ENCODE assay signal across 1 cellular context in genomic region chr20:25622049-25622448, GRCh38.
TF ChIP-seq lines count a peak whose summit lies in the region.

No MANE protein-coding gene starts in this region.

TF ChIP-seq in HepG2, 621 proteins besides CTCF, POLR2A, EP300 and RAD21 (continues in another document):
- TF ChIP-seq, protein P1, sequence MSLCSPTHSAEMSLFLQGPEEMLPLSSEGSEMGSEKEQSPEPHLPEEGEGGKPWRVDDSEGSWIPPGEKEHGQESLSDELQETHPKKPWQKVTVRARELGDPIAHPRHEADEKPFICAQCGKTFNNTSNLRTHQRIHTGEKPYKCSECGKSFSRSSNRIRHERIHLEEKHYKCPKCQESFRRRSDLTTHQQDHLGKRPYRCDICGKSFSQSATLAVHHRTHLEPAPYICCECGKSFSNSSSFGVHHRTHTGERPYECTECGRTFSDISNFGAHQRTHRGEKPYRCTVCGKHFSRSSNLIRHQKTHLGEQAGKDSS (CRISPR knock-in tag; IDR thresholded peaks at IDR 0.05; ENCODE audit: borderline replicate concordance, low read depth), result 0 out of 2 replicates have a peak, but pooled peaks have one; percentile 42
- TF ChIP-seq IRF9 (CRISPR knock-in tag; IDR thresholded peaks at IDR 0.05; ENCODE audit: borderline replicate concordance) (peak; percentile 39; the same call in 1 of the 2 replicates), PHF20 (CRISPR knock-in tag; IDR thresholded peaks at IDR 0.05) (no peak), ZNF256 (CRISPR knock-in tag; conservative IDR thresholded peaks at IDR 0.05) (peak; percentile 7; the same call in 1 of the 2 replicates), ZNF850 (CRISPR knock-in tag; conservative IDR thresholded peaks at IDR 0.05) (no peak), MAFF (IDR thresholded peaks at IDR 0.05; ENCODE audit: low read depth, low read length) (no peak), ZSCAN21 (CRISPR knock-in tag; IDR thresholded peaks at IDR 0.05; ENCODE audit: borderline replicate concordance) (0 out of 2 replicates have a peak, but pooled peaks have one; percentile 45), ZFP36 (IDR thresholded peaks at IDR 0.05; ENCODE audit: borderline replicate concordance, low read depth, low read length, partially characterized antibody) (no peak), NPAS2 (CRISPR knock-in tag; IDR thresholded peaks at IDR 0.05; ENCODE audit: borderline replicate concordance) (0 out of 2 replicates have a peak, but pooled peaks have one; percentile 72), JUNB (CRISPR knock-in tag; IDR thresholded peaks at IDR 0.05; ENCODE audit: borderline replicate concordance) (no peak), TRAFD1 (CRISPR knock-in tag; IDR thresholded peaks at IDR 0.05; ENCODE audit: borderline replicate concordance) (peak; percentile 78; the same call in 1 of the 2 replicates), GTF3A (CRISPR knock-in tag; conservative IDR thresholded peaks at IDR 0.05) (no peak), ZHX2 (IDR thresholded peaks at IDR 0.05; ENCODE audit: low read depth) (no peak), ZHX2 (CRISPR knock-in tag; IDR thresholded peaks at IDR 0.05; ENCODE audit: borderline replicate concordance) (no peak), ZFP36L1 (CRISPR knock-in tag; IDR thresholded peaks at IDR 0.05) (peak; percentile 71; the same call in 1 of the 2 replicates), RFXAP (CRISPR knock-in tag; IDR thresholded peaks at IDR 0.05; ENCODE audit: borderline replicate concordance) (no peak), ZSCAN9 (CRISPR knock-in tag; IDR thresholded peaks at IDR 0.05; ENCODE audit: borderline replicate concordance) (peak; percentile 48; the same call in 1 of the 2 replicates), ZNF878 (CRISPR knock-in tag; IDR thresholded peaks at IDR 0.05) (no peak), AGO1 (IDR thresholded peaks at IDR 0.05; ENCODE audit: low read depth, low read length, poor library complexity, severe bottlenecking) (no peak), ZNF12 (CRISPR knock-in tag; IDR thresholded peaks at IDR 0.05) (peak; percentile 24; the same call in 1 of the 2 replicates), ZNF616 (CRISPR knock-in tag; IDR thresholded peaks at IDR 0.05; ENCODE audit: low read depth) (peak; percentile 76; the same call in 1 of the 2 replicates), GATAD2A (CRISPR knock-in tag; IDR thresholded peaks at IDR 0.05) (no peak)
- TF ChIP-seq, protein P2, sequence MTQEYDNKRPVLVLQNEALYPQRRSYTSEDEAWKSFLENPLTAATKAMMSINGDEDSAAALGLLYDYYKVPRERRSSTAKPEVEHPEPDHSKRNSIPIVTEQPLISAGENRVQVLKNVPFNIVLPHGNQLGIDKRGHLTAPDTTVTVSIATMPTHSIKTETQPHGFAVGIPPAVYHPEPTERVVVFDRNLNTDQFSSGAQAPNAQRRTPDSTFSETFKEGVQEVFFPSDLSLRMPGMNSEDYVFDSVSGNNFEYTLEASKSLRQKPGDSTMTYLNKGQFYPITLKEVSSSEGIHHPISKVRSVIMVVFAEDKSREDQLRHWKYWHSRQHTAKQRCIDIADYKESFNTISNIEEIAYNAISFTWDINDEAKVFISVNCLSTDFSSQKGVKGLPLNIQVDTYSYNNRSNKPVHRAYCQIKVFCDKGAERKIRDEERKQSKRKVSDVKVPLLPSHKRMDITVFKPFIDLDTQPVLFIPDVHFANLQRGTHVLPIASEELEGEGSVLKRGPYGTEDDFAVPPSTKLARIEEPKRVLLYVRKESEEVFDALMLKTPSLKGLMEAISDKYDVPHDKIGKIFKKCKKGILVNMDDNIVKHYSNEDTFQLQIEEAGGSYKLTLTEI (CRISPR knock-in tag; conservative IDR thresholded peaks at IDR 0.05), result no peak
- TF ChIP-seq, protein P3, sequence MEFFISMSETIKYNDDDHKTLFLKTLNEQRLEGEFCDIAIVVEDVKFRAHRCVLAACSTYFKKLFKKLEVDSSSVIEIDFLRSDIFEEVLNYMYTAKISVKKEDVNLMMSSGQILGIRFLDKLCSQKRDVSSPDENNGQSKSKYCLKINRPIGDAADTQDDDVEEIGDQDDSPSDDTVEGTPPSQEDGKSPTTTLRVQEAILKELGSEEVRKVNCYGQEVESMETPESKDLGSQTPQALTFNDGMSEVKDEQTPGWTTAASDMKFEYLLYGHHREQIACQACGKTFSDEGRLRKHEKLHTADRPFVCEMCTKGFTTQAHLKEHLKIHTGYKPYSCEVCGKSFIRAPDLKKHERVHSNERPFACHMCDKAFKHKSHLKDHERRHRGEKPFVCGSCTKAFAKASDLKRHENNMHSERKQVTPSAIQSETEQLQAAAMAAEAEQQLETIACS (CRISPR knock-in tag; IDR thresholded peaks at IDR 0.05), result no peak
- TF ChIP-seq, protein P4, sequence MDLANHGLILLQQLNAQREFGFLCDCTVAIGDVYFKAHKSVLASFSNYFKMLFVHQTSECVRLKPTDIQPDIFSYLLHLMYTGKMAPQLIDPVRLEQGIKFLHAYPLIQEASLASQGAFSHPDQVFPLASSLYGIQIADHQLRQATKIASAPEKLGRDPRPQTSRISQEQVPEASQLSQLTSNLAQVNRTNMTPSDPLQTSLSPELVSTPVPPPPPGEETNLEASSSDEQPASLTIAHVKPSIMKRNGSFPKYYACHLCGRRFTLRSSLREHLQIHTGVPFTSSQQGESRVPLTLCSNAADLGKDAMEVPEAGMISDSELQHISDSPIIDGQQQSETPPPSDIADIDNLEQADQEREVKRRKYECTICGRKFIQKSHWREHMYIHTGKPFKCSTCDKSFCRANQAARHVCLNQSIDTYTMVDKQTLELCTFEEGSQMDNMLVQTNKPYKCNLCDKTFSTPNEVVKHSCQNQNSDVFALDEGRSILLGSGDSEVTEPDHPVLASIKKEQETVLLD (CRISPR knock-in tag; IDR thresholded peaks at IDR 0.05; ENCODE audit: low read depth), result peak; percentile 53; the same call in 1 of the 2 replicates
- TF ChIP-seq, protein P5, sequence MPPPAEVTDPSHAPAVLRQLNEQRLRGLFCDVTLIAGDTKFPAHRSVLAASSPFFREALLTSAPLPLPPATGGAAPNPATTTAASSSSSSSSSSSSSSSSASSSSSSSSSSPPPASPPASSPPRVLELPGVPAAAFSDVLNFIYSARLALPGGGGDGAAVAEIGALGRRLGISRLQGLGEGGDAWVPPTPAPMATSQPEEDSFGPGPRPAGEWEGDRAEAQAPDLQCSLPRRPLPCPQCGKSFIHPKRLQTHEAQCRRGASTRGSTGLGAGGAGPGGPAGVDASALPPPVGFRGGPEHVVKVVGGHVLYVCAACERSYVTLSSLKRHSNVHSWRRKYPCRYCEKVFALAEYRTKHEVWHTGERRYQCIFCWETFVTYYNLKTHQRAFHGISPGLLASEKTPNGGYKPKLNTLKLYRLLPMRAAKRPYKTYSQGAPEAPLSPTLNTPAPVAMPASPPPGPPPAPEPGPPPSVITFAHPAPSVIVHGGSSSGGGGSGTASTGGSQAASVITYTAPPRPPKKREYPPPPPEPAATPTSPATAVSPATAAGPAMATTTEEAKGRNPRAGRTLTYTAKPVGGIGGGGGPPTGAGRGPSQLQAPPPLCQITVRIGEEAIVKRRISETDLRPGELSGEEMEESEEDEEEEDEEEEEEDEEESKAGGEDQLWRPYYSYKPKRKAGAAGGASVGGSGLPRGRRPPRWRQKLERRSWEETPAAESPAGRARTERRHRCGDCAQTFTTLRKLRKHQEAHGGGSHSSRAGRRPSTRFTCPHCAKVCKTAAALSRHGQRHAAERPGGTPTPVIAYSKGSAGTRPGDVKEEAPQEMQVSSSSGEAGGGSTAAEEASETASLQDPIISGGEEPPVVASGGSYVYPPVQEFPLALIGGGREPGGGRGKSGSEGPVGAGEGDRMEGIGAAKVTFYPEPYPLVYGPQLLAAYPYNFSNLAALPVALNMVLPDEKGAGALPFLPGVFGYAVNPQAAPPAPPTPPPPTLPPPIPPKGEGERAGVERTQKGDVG (CRISPR knock-in tag; IDR thresholded peaks at IDR 0.05; ENCODE audit: borderline replicate concordance), result 0 out of 2 replicates have a peak, but pooled peaks have one; percentile 61
- TF ChIP-seq, protein P6, sequence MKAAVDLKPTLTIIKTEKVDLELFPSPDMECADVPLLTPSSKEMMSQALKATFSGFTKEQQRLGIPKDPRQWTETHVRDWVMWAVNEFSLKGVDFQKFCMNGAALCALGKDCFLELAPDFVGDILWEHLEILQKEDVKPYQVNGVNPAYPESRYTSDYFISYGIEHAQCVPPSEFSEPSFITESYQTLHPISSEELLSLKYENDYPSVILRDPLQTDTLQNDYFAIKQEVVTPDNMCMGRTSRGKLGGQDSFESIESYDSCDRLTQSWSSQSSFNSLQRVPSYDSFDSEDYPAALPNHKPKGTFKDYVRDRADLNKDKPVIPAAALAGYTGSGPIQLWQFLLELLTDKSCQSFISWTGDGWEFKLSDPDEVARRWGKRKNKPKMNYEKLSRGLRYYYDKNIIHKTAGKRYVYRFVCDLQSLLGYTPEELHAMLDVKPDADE (CRISPR knock-in tag; IDR thresholded peaks at IDR 0.05), result no peak
- TF ChIP-seq, protein P7, sequence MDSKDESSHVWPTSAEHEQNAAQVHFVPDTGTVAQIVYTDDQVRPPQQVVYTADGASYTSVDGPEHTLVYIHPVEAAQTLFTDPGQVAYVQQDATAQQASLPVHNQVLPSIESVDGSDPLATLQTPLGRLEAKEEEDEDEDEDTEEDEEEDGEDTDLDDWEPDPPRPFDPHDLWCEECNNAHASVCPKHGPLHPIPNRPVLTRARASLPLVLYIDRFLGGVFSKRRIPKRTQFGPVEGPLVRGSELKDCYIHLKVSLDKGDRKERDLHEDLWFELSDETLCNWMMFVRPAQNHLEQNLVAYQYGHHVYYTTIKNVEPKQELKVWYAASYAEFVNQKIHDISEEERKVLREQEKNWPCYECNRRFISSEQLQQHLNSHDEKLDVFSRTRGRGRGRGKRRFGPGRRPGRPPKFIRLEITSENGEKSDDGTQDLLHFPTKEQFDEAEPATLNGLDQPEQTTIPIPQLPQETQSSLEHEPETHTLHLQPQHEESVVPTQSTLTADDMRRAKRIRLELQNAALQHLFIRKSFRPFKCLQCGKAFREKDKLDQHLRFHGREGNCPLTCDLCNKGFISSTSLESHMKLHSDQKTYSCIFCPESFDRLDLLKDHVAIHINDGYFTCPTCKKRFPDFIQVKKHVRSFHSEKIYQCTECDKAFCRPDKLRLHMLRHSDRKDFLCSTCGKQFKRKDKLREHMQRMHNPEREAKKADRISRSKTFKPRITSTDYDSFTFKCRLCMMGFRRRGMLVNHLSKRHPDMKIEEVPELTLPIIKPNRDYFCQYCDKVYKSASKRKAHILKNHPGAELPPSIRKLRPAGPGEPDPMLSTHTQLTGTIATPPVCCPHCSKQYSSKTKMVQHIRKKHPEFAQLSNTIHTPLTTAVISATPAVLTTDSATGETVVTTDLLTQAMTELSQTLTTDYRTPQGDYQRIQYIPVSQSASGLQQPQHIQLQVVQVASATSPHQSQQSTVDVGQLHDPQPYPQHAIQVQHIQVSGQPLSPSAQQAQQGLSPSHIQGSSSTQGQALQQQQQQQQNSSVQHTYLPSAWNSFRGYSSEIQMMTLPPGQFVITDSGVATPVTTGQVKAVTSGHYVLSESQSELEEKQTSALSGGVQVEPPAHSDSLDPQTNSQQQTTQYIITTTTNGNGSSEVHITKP (CRISPR knock-in tag; IDR thresholded peaks at IDR 0.05; ENCODE audit: low read depth), result no peak
